Comparison of ENCODE assay signal across 1 cellular context in genomic region chr1:183580281-183580682, GRCh38.
TF ChIP-seq lines count a peak whose summit lies in the region.

No MANE protein-coding gene starts in this region.

TF ChIP-seq in K562, 482 proteins besides CTCF, POLR2A, EP300 and RAD21 (continued from another document):
- no peak for TF ChIP-seq ZKSCAN3 (CRISPR knock-in tag; IDR thresholded peaks at IDR 0.05)
- no peak for TF ChIP-seq THAP12 (CRISPR knock-in tag; IDR thresholded peaks at IDR 0.05)
- peak; percentile 26; the same call in 1 of the 2 replicates for TF ChIP-seq SMAD4 (CRISPR knock-in tag; conservative IDR thresholded peaks at IDR 0.05)
- no peak for TF ChIP-seq TARDBP (IDR thresholded peaks at IDR 0.05)
- no peak for TF ChIP-seq TEAD2 (tag; IDR thresholded peaks at IDR 0.05)
- TF ChIP-seq CTBP1 (IDR thresholded peaks at IDR 0.05; ENCODE audit: borderline replicate concordance) = peak; percentile 95
- no peak for TF ChIP-seq ZBED1 (IDR thresholded peaks at IDR 0.05)
- no peak for TF ChIP-seq CC2D1A (IDR thresholded peaks at IDR 0.05)
- TF ChIP-seq JUND (IDR thresholded peaks at IDR 0.05; ENCODE audit: borderline replicate concordance, low read depth, low read length) = no peak
- TF ChIP-seq JUND (tag; IDR thresholded peaks at IDR 0.05; ENCODE audit: borderline replicate concordance, low read depth, low read length) = no peak
